ENCODE assay signal across 24 cellular contexts in genomic region chr5:72659726-72660125, GRCh38.
"Had no signal": no experiment of that assay in that cellular context is flagged by ENCODE, and none has a peak within 500 bp of the region (broad histone marks: within the 10 kb centered on the region; RNA-seq: fewer than 3 reads in every experiment).

No MANE protein-coding gene starts in this region.

- H3K4me1 ChIP-seq: esophagus squamous epithelium, prostate gland, thyroid gland had no signal

- H3K9me3 ChIP-seq: esophagus squamous epithelium, prostate gland, sigmoid colon, stomach, thyroid gland had no signal

- H3K9me3 Mint-ChIP-seq: effector memory CD8-positive, alpha-beta T cell; memory B cell; naive thymus-derived CD4-positive, alpha-beta T cell; nephron; stimulated activated naive B cell treated with anti-CD40 and anti-IgM and Interleukin-4, amounts not matched to agents 10 μg/mL and 1 μg/mL and 100 μg/mL, for 72 hours had no signal

- H3K27ac ChIP-seq: esophagus squamous epithelium, neural progenitor cell, prostate gland, sigmoid colon, stomach, thyroid gland had no signal

- H3K27me3 Mint-ChIP-seq: type B pancreatic cell had no signal

- H3K9ac ChIP-seq: neural progenitor cell had no signal

- H2AFZ ChIP-seq: neural progenitor cell had no signal

- H3K4me2 ChIP-seq: neural progenitor cell had no signal

- H3K4me1 Mint-ChIP-seq: memory B cell; naive thymus-derived CD4-positive, alpha-beta T cell; stimulated activated naive B cell treated with anti-CD40 and anti-IgM and Interleukin-4, amounts not matched to agents 10 μg/mL and 1 μg/mL and 100 μg/mL, for 72 hours had no signal

- H3K27ac Mint-ChIP-seq: effector memory CD8-positive, alpha-beta T cell; memory B cell; nephron; neural progenitor cell; stimulated activated naive B cell treated with anti-CD40 and anti-IgM and Interleukin-4, amounts not matched to agents 10 μg/mL and 1 μg/mL and 100 μg/mL, for 72 hours; type B pancreatic cell had no signal

- ATAC-seq: effector memory CD8-positive, alpha-beta T cell; left lobe of liver; naive thymus-derived CD4-positive, alpha-beta T cell; right cardiac atrium; stimulated activated naive B cell treated with anti-CD40 and anti-IgM and Interleukin-4, amounts not matched to agents 10 μg/mL and 1 μg/mL and 100 μg/mL, for 72 hours had no signal

- H3K4me3 Mint-ChIP-seq: effector memory CD8-positive, alpha-beta T cell; memory B cell; naive thymus-derived CD4-positive, alpha-beta T cell; nephron; neural progenitor cell; stimulated activated naive B cell treated with anti-CD40 and anti-IgM and Interleukin-4, amounts not matched to agents 10 μg/mL and 1 μg/mL and 100 μg/mL, for 72 hours; type B pancreatic cell had no signal

- H3K27me3 ChIP-seq: neural progenitor cell, sigmoid colon, stomach, thyroid gland had no signal

- H3K36me3 ChIP-seq: esophagus squamous epithelium, neural progenitor cell, prostate gland, sigmoid colon, stomach, thyroid gland had no signal

- DNase-seq: cerebellar nuclear complex; cortex of kidney; effector memory CD8-positive, alpha-beta T cell; erythroblast; esophagus squamous epithelium; foreskin melanocyte; head of caudate nucleus; kidney; naive thymus-derived CD4-positive, alpha-beta T cell; right cardiac atrium; sigmoid colon; small intestine; stimulated activated CD4-positive, alpha-beta T cell treated with anti-CD3 and anti-CD28 coated beads, Interleukin-15, amount 100 ng/mL, for 24 hours; stimulated activated CD4-positive, alpha-beta T cell treated with anti-CD3 and anti-CD28 coated beads, Interleukin-2, amount 100 ng/mL, for 48 hours; stimulated activated naive B cell treated with anti-CD40 and anti-IgM and Interleukin-4, amounts not matched to agents 10 μg/mL and 1 μg/mL and 100 μg/mL, for 72 hours; stomach; thyroid gland had no signal

- H3K4me3 ChIP-seq: esophagus squamous epithelium, lung, neural progenitor cell, prostate gland, sigmoid colon, stomach, thyroid gland had no signal

- H3K36me3 Mint-ChIP-seq: memory B cell; naive thymus-derived CD4-positive, alpha-beta T cell; neural progenitor cell; stimulated activated naive B cell treated with anti-CD40 and anti-IgM and Interleukin-4, amounts not matched to agents 10 μg/mL and 1 μg/mL and 100 μg/mL, for 72 hours; type B pancreatic cell had no signal
